8 cellular contexts compared by ENCODE assay signal in the genomic region with DNA sequence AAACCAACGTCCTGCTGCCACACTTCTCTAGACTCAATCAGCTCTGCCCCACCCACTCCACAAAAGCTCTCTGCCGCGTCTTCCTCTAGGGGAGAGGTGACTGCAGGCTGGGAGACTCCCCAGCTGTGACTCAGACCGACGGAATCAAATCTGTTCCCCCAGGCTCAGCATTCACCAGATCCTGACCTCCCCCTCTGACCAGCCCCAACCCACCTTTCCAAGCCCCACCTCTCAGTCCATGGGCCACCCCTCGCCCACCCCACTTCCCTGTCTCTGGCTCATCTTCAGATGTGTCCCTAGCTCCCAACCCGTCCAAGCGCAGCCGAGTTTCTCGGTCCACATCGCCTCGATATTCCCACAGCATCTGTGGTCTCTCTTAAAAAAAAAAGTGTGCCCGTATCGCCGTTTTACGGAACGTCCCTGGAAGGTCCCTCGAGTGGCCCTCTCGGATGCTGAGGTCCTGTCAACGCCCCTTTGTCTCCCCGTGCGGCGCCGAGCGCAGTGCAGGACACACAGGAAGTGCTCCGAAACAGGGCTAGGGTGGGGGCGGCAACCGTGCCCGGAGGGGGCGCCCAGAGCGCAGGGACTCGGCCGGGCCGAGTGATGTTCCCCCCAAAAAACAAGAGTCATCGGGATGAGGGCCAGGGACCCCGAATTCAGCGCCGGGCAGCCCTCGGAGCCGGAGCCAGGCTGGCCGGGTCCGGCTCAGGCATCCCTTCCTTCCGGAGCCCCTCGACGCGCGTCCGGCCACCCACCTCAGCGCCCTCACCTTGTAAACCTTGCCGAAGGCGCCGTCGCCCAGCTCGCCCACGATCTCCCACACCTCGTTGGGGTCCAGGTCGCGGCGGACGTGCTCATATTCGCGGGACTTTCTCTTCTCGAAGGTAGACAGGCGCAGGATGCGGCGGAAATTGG. TPM values are rescaled to one million over a fixed set of nuclear protein-coding genes. Genes with fewer than 3 reads are reported as not detected.
DNase-seq lines count a peak whose midpoint lies in the region; ATAC-seq, FAIRE-seq and TF ChIP-seq lines count a peak whose summit lies in the region.

No MANE protein-coding gene starts in this region.

- peak; percentile 87 for FAIRE-seq in GM12892 (lab: Jason Lieb, UNC)

- H3K36me3 Mint-ChIP-seq in activated CD4-positive, alpha-beta T cell treated with anti-CD3 and anti-CD28 coated beads for 36 hours (ENCODE audit: low read depth), result peaks cover 34% of the 10 kb centered on the region

- H3K4me1 Mint-ChIP-seq in activated CD4-positive, alpha-beta T cell treated with anti-CD3 and anti-CD28 coated beads for 36 hours, result peaks cover 37% of the 10 kb centered on the region

- H3K27ac ChIP-seq in coronary artery, result peak overlapping the region; percentile 66 to 92
- H3K27ac ChIP-seq in right lobe of liver, result peak overlapping the region; percentile 60 to 82 (median 73)

- peak overlapping the region; percentile 95 for H3K4me3 Mint-ChIP-seq in activated CD4-positive, alpha-beta T cell treated with anti-CD3 and anti-CD28 coated beads for 36 hours

- under 1% methylated on average over 24 of the region's 66 CpGs for WGBS in right lobe of liver (ENCODE audit: insufficient coverage, low coverage, low lambda C conversion rate, missing lambda C conversion rate)

- CTCF ChIA-PET in activated CD4-positive, alpha-beta T cell treated with anti-CD3 and anti-CD28 coated beads for 36 hours (lab: Charles Lee), result interaction anchor here (0.7 to 6.2 kb wide), 21 partner anchors 9 to 825 kb away, joined by 3 to 83 read pairs (median 7); no protein-coding TSS in a partner anchor

- H3K36me3 ChIP-seq in right lobe of liver, result no peaks in the 10 kb centered on the region

- TF ChIP-seq CTCF in coronary artery (IDR thresholded peaks at IDR 0.05), result no peak
- no peak for TF ChIP-seq CTCF in right lobe of liver (IDR thresholded peaks at IDR 0.05)

- H3K4me3 ChIP-seq in coronary artery, result peak overlapping the region; percentile 88
- H3K4me3 ChIP-seq in right lobe of liver, result peak overlapping the region; percentile 55 to 87 (median 87)

- POLR2A ChIA-PET in activated CD4-positive, alpha-beta T cell treated with anti-CD3 and anti-CD28 coated beads for 36 hours (lab: Charles Lee), result interaction anchor here (0.6 to 5.6 kb wide), 10 partner anchors 8 to 196 kb away, joined by 3 to 64 read pairs (median 4); partner anchors contain the start of gene FBXW11

- H3K9me3 Mint-ChIP-seq in activated CD4-positive, alpha-beta T cell treated with anti-CD3 and anti-CD28 coated beads for 36 hours (ENCODE audit: low read depth), result no peaks in the 10 kb centered on the region

- H3K27me3 ChIP-seq in right lobe of liver, result no peaks in the 10 kb centered on the region

- H3K4me1 ChIP-seq in right lobe of liver, result no peaks in the 10 kb centered on the region

- H3K27me3 Mint-ChIP-seq in activated CD4-positive, alpha-beta T cell treated with anti-CD3 and anti-CD28 coated beads for 36 hours, result no peaks in the 10 kb centered on the region

- peak overlapping the region; percentile 98 for H3K27ac Mint-ChIP-seq in activated CD4-positive, alpha-beta T cell treated with anti-CD3 and anti-CD28 coated beads for 36 hours

- ATAC-seq in HG02571 (IDR thresholded peaks at IDR 0.05; ENCODE audit: unreplicated experiment) (peak; percentile 24), right lobe of liver (peak; percentile 4 to 40 (median 28))
- peak; percentile 62 for ATAC-seq in activated CD4-positive, alpha-beta T cell treated with anti-CD3 and anti-CD28 coated beads for 36 hours

- H3K9me3 ChIP-seq in right lobe of liver, result no peaks in the 10 kb centered on the region

- DNase-seq in GM12892 (ENCODE audit: insufficient read length), result peak; percentile 45
- peak; percentile 68 for DNase-seq in NAMALWA (ENCODE audit: low spot score)
- DNase-seq in activated CD4-positive, alpha-beta T cell treated with anti-CD3 and anti-CD28 coated beads for 36 hours, result peak; percentile 87
- DNase-seq in coronary artery (ENCODE audit: low spot score), result no peak
- DNase-seq in right lobe of liver, result peak in 2 of 3 donors; percentile 68 to 69
- peak; percentile 53 for DNase-seq in stimulated activated CD8-positive, alpha-beta memory T cell treated with anti-CD3 and anti-CD28 coated beads, Interleukin-12 subunit alpha, Interleukin-12 subunit beta, amount 100 ng/mL, for 4 hours (ENCODE audit: low read depth)
- no peak for DNase-seq in NCI-H1092 treated with DMSO at 0.1 percent for 48 hours (lab: John Stamatoyannopoulos, UW)

- TF ChIP-seq POLR2A in GM12892 (IDR thresholded peaks at IDR 0.05; ENCODE audit: low read depth, low read length) (0 out of 2 replicates have a peak, but pooled peaks have one; percentile 38), right lobe of liver (IDR thresholded peaks at IDR 0.05) (peak; percentile 34)

- intact Hi-C loops in activated CD4-positive, alpha-beta T cell treated with anti-CD3 and anti-CD28 coated beads for 36 hours (cut with DNase I, micrococcal nuclease), result loop anchor here (1.0 to 10.0 kb wide), 20 partner anchors 8 to 1853 kb away; partner anchors contain the start of genes FBXW11 (in 2 of the 2), NPM1 (in 1 of the 2) and UBTD2 (in 1 of the 2)
- intact Hi-C loops in right lobe of liver (cut with DNase I), result loop anchor here in 1 of 2 donors (2.0 kb wide), 1 partner anchor 81 kb away; no protein-coding TSS in a partner anchor

RNA-seq across cellular contexts. Expression of gene STK10, which starts 0.6 kb away (rescaled TPM):
- 30.6 TPM for polyA plus RNA-seq in GM12892 (2012; ENCODE audit: missing spikeins)
- 100 to 1,000 TPM in 1 of 2 experiments, 10 to 100 TPM in 1; 83.1 to 144 TPM for total RNA-seq in activated CD4-positive, alpha-beta T cell treated with anti-CD3 and anti-CD28 coated beads for 36 hours
- total RNA-seq in right lobe of liver, result 10 to 100 TPM in 2 of 6 experiments, 1 to 10 TPM in 4; 6.9 to 27.4 (median 9.0) TPM

RNA-seq across cellular contexts. Expression of gene EFCAB9, which starts 6.6 kb away (rescaled TPM):
- not detected for polyA plus RNA-seq in GM12892 (2012; ENCODE audit: missing spikeins)
- not detected for total RNA-seq in activated CD4-positive, alpha-beta T cell treated with anti-CD3 and anti-CD28 coated beads for 36 hours
- not detected for total RNA-seq in right lobe of liver

Comparison
In these comparisons a context has a peak if more than half of its experiments do, and no peak if none do; other contexts are left out.
1. DNase-seq: peak in GM12892 (single experiment), NAMALWA (single experiment), activated CD4-positive, alpha-beta T cell treated with anti-CD3 and anti-CD28 coated beads for 36 hours (single experiment), right lobe of liver (2 of 3) and stimulated activated CD8-positive, alpha-beta memory T cell treated with anti-CD3 and anti-CD28 coated beads, Interleukin-12 subunit alpha, Interleukin-12 subunit beta, amount 100 ng/mL, for 4 hours (single experiment); none in coronary artery (single experiment) and NCI-H1092 treated with DMSO at 0.1 percent for 48 hours (single experiment).
2. Peak in every context shown above with its lines, with median percentiles within 50 percentile points of each other: ATAC-seq.